ENCODE assay signal across 28 cellular contexts in genomic region chr2:18899725-18900124, GRCh38.
DNase-seq lines count a peak whose midpoint lies in the region; ATAC-seq and TF ChIP-seq lines count a peak whose summit lies in the region.
"Had no signal": no experiment of that assay in that cellular context is flagged by ENCODE, and none has a peak within 500 bp of the region (broad histone marks: within the 10 kb centered on the region; RNA-seq: fewer than 3 reads in every experiment).

No MANE protein-coding gene starts in this region.

- no peaks in the 10 kb centered on the region for H3K36me3 ChIP-seq in BLaER1 treated with 17β-estradiol and CSF1 and Interleukin-3, amounts not matched to agents 10 nM and 100 nM
- no peaks in the 10 kb centered on the region for H3K36me3 ChIP-seq in right atrium auricular region
- H3K36me3 ChIP-seq: brain microvascular endothelial cell, esophagus squamous epithelium, left lung, prostate gland had no signal

- no peak overlapping the region for H3K4me3 ChIP-seq in BLaER1 treated with 17β-estradiol and CSF1 and Interleukin-3, amounts not matched to agents 10 nM and 100 nM
- H3K4me3 ChIP-seq in coronary artery, result no peak overlapping the region
- no peak overlapping the region for H3K4me3 ChIP-seq in right atrium auricular region
- H3K4me3 ChIP-seq: dorsolateral prefrontal cortex, esophagus squamous epithelium, left lung, PC-9, prostate gland had no signal

- peak; percentile 64 for ATAC-seq in sciatic nerve
- ATAC-seq in GM18907 (IDR thresholded peaks at IDR 0.05; ENCODE audit: unreplicated experiment), result no peak
- ATAC-seq in HG03565 (IDR thresholded peaks at IDR 0.05; ENCODE audit: unreplicated experiment), result no peak
- ATAC-seq: CD8-positive, alpha-beta T cell; left lung had no signal

- peaks cover 0 to 20% (median 10%) of the 10 kb centered on the region in 10 experiments; a peak in 15 of 20 replicates for H3K4me1 ChIP-seq in BLaER1 treated with 17β-estradiol and CSF1 and Interleukin-3, amounts not matched to agents 10 nM and 100 nM
- peaks cover 0 to 15% of the 10 kb centered on the region in 2 donors for H3K4me1 ChIP-seq in right atrium auricular region
- H3K4me1 ChIP-seq: left lung, prostate gland had no signal

- H3K4me2 ChIP-seq in BLaER1 treated with 17β-estradiol and CSF1 and Interleukin-3, amounts not matched to agents 10 nM and 100 nM, result peak overlapping the region in 7 of 11 experiments; percentile 2 to 46 (median 25); a peak in 10 of 22 replicates

- H3K27me3 ChIP-seq in BLaER1 treated with 17β-estradiol and CSF1 and Interleukin-3, amounts not matched to agents 10 nM and 100 nM, result no peaks in the 10 kb centered on the region
- no peaks in the 10 kb centered on the region for H3K27me3 ChIP-seq in right atrium auricular region
- H3K27me3 ChIP-seq: brain microvascular endothelial cell, dorsolateral prefrontal cortex, esophagus squamous epithelium, left lung had no signal

- H3K9ac ChIP-seq in BLaER1 treated with 17β-estradiol and CSF1 and Interleukin-3, amounts not matched to agents 10 nM and 100 nM, result no peak overlapping the region

- no peak overlapping the region for H3K27ac ChIP-seq in BLaER1 treated with 17β-estradiol and CSF1 and Interleukin-3, amounts not matched to agents 10 nM and 100 nM
- H3K27ac ChIP-seq in coronary artery, result peak overlapping the region; percentile 76 to 82
- peak overlapping the region; percentile 40 to 62 for H3K27ac ChIP-seq in right atrium auricular region
- H3K27ac ChIP-seq: brain microvascular endothelial cell, dorsolateral prefrontal cortex, prostate gland had no signal

- no peaks in the 10 kb centered on the region for H4K20me1 ChIP-seq in BLaER1 treated with 17β-estradiol and CSF1 and Interleukin-3, amounts not matched to agents 10 nM and 100 nM

- intact Hi-C loops in sciatic nerve (cut with DNase I), result no loop called here

- H3K9me3 ChIP-seq in BLaER1 treated with 17β-estradiol and CSF1 and Interleukin-3, amounts not matched to agents 10 nM and 100 nM (replicated peaks in 1 of 11), result no peaks in the 10 kb centered on the region
- no peaks in the 10 kb centered on the region for H3K9me3 ChIP-seq in right atrium auricular region
- H3K9me3 ChIP-seq: esophagus squamous epithelium, left lung, prostate gland had no signal

- no peak for DNase-seq in coronary artery (ENCODE audit: low spot score)
- DNase-seq in right atrium auricular region (ENCODE audit: low spot score), result no peak
- DNase-seq in sciatic nerve (ENCODE audit: low spot score), result no peak
- DNase-seq in activated effector memory CD4-positive, alpha-beta T cell treated with anti-CD3 and anti-CD28 coated beads, Interleukin-2, amount 50 U/mL, for 16 hours, result no peak
- DNase-seq in DMS 273 treated with DMSO at 0.1 percent for 48 hours (lab: John Stamatoyannopoulos, UW), result no peak
- DNase-seq: activated CD4-positive, alpha-beta memory T cell treated with anti-CD3 and anti-CD28 coated beads, Interleukin-2, amount 10 ng/mL, durations not matched to agents 7 days and 5 days; activated CD8-positive, alpha-beta memory T cell treated with anti-CD3 and anti-CD28 coated beads, Interleukin-2, amount 50 U/mL, for 48 hours; activated naive CD4-positive, alpha-beta T cell treated with anti-CD3 and anti-CD28 coated beads for 36 hours; AML-193; brain microvascular endothelial cell; CD8-positive, alpha-beta T cell; dorsolateral prefrontal cortex; esophagus squamous epithelium; H9; left lung; midbrain; naive B cell; NCI-H146; NCI-H345; nucleus accumbens; PC-9; SHP77; stimulated activated CD4-positive, alpha-beta T cell treated with anti-CD3 and anti-CD28 coated beads, Interleukin-15, amount 100 ng/mL, for 24 hours; stimulated activated CD4-positive, alpha-beta T cell treated with anti-CD3 and anti-CD28 coated beads, Interleukin-4, amount 100 ng/mL, for 4 hours had no signal

- TF ChIP-seq CTCF in coronary artery (IDR thresholded peaks at IDR 0.05) (no peak), right atrium auricular region (IDR thresholded peaks at IDR 0.05) (no peak)

Comparison
In these comparisons a context has a peak if more than half of its experiments do, and no peak if none do; other contexts are left out.
1. H3K27ac ChIP-seq: peak in coronary artery (2 of 2) and right atrium auricular region (2 of 2); none in BLaER1 treated with 17β-estradiol and CSF1 and Interleukin-3, amounts not matched to agents 10 nM and 100 nM (0 of 11).